Comparison of ENCODE assay signal across 11 cellular contexts in the genomic region with DNA sequence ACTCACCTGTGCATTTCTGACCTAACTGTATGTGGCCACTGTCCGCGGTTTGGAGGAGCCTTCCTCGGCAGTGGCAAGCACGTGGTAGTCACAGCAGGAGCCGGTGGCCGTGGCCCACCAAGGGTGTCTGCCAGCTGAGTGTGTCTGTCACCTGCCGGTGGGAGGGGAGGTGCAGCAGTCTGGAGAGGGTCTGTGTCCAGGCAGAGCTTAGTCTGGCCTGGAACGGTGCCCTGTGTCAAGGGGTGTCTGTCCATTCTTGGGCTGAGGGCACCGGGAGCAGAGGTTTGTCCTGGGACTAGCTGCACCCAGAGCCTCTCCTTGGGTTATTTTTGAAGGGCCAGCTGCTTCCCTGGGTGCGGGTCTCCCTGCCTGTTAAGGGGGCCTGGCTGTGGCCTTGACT. TPM values are rescaled to one million over a fixed set of nuclear protein-coding genes. Genes with fewer than 3 reads are reported as not detected.
DNase-seq lines count a peak whose midpoint lies in the region; ATAC-seq, FAIRE-seq and TF ChIP-seq lines count a peak whose summit lies in the region.
"Had no signal": no experiment of that assay in that cellular context is flagged by ENCODE, and none has a peak within 500 bp of the region (broad histone marks: within the 10 kb centered on the region; RNA-seq: fewer than 3 reads in every experiment).

No MANE protein-coding gene starts in this region.

- no peaks in the 10 kb centered on the region for H3K9me3 ChIP-seq in gastrocnemius medialis

- H3K4me3 ChIP-seq in gastrocnemius medialis, result peak overlapping the region in 3 of 4 donors; percentile 35 to 82 (median 74)

- H3K27ac Mint-ChIP-seq in activated CD8-positive, alpha-beta T cell treated with anti-CD3 and anti-CD28 coated beads for 36 hours, result peak overlapping the region; percentile 99

- peak overlapping the region; percentile 84 for H3K4me3 Mint-ChIP-seq in activated CD8-positive, alpha-beta T cell treated with anti-CD3 and anti-CD28 coated beads for 36 hours

- in situ Hi-C loops in gastrocnemius medialis (cut with MboI; ENCODE audit: low sequenced_read_pairs in 4 of 4), result loop anchor here in 3 of 4 donors (5.0 to 25.0 kb wide), 3 partner anchors 41 to 816 kb away; partner anchors contain the start of gene PMEPA1 (in 1 of the 3)

- CTCF ChIA-PET in activated CD8-positive, alpha-beta T cell treated with anti-CD3 and anti-CD28 coated beads for 36 hours (lab: Charles Lee), result interaction anchor here (0.9 kb wide), 1 partner anchor 19 kb away, joined by 3 read pairs; no protein-coding TSS in a partner anchor

- ATAC-seq in activated CD8-positive, alpha-beta T cell treated with anti-CD3 and anti-CD28 coated beads for 36 hours, result no peak
- no peak for ATAC-seq in Right ventricle myocardium superior (ENCODE audit: poor library complexity)
- no peak for ATAC-seq in gastrocnemius medialis
- no peak for ATAC-seq in GM19455 (IDR thresholded peaks at IDR 0.05; ENCODE audit: unreplicated experiment)
- no peak for ATAC-seq in GM21576 (IDR thresholded peaks at IDR 0.05; ENCODE audit: unreplicated experiment)
- ATAC-seq: esophagus mucosa had no signal

- peak; percentile 68 for FAIRE-seq in HTR-8/SVneo (lab: Jason Lieb, UNC)

- peaks cover 72% of the 10 kb centered on the region for H3K4me1 Mint-ChIP-seq in activated CD8-positive, alpha-beta T cell treated with anti-CD3 and anti-CD28 coated beads for 36 hours (ENCODE audit: low read depth)

- peaks cover 86 to 88% of the 10 kb centered on the region in 2 donors for H3K4me1 ChIP-seq in gastrocnemius medialis

- H3K27me3 ChIP-seq in gastrocnemius medialis, result no peaks in the 10 kb centered on the region

- POLR2A ChIA-PET in activated CD8-positive, alpha-beta T cell treated with anti-CD3 and anti-CD28 coated beads for 36 hours (lab: Charles Lee), result no interaction called here

- DNase-seq in HTR-8/SVneo (ENCODE audit: insufficient read length, low spot score) (no peak), Right ventricle myocardium superior (peak; percentile 44), gastrocnemius medialis (peak in 1 of 2 donors; percentile 34), cerebellum (ENCODE audit: low spot score) (no peak), A172 (ENCODE audit: low spot score) (no peak)
- no peak for DNase-seq in activated CD8-positive, alpha-beta T cell treated with anti-CD3 and anti-CD28 coated beads for 36 hours
- DNase-seq: DMS153, NCI-H1930 had no signal

- TF ChIP-seq POLR2A in gastrocnemius medialis (IDR thresholded peaks at IDR 0.05), result no peak

- no peak for TF ChIP-seq CTCF in activated CD8-positive, alpha-beta T cell treated with anti-CD3 and anti-CD28 coated beads for 36 hours (IDR thresholded peaks at IDR 0.05)
- no peak for TF ChIP-seq CTCF in gastrocnemius medialis (IDR thresholded peaks at IDR 0.05 in 4 of 5, conservative IDR thresholded peaks at IDR 0.05 in 1 of 5)

- H3K9me3 Mint-ChIP-seq in activated CD8-positive, alpha-beta T cell treated with anti-CD3 and anti-CD28 coated beads for 36 hours, result no peaks in the 10 kb centered on the region

- peaks cover 88% of the 10 kb centered on the region for H3K36me3 Mint-ChIP-seq in activated CD8-positive, alpha-beta T cell treated with anti-CD3 and anti-CD28 coated beads for 36 hours (ENCODE audit: low read depth)

- H3K27ac ChIP-seq in gastrocnemius medialis, result peak overlapping the region; percentile 96 to 99 (median 98)

- no peaks in the 10 kb centered on the region for H3K27me3 Mint-ChIP-seq in activated CD8-positive, alpha-beta T cell treated with anti-CD3 and anti-CD28 coated beads for 36 hours

- H3K36me3 ChIP-seq in gastrocnemius medialis, result peaks cover 0 to 11% of the 10 kb centered on the region in 2 donors

- intact Hi-C loops in activated CD8-positive, alpha-beta T cell treated with anti-CD3 and anti-CD28 coated beads for 36 hours (cut with micrococcal nuclease), result loop anchor here (5.0 kb wide), 1 partner anchor 36 kb away; no protein-coding TSS in a partner anchor
- intact Hi-C loops in Right ventricle myocardium superior (cut with DNase I) (loop anchor here (5.0 kb wide), 1 partner anchor 61 kb away; no protein-coding TSS in a partner anchor), gastrocnemius medialis (cut with DNase I; ENCODE audit: low total_unique reads) (loop anchor here (1.0 to 10.0 kb wide), 2 partner anchors 314 to 1499 kb away; partner anchors contain the start of gene PMEPA1)

RNA-seq across cellular contexts. Expression of gene RBM38, which starts 5.0 kb away (rescaled TPM):
- 100 to 1,000 TPM; 114 to 116 TPM for total RNA-seq in activated CD8-positive, alpha-beta T cell treated with anti-CD3 and anti-CD28 coated beads for 36 hours
- 91.5 TPM for total RNA-seq in Right ventricle myocardium superior
- 100 to 1,000 TPM in 3 of 4 donors, 10 to 100 TPM in 1; 56.7 to 229 (median 177) TPM for total RNA-seq in gastrocnemius medialis
- 11.4 TPM for total RNA-seq in cerebellum
- total RNA-seq in A172 (2014; rRNA removed; shearing (Covaris generic)), result 41.4 and 53.5 TPM in 2 replicates

RNA-seq across cellular contexts. Expression of gene RAE1, which starts 45.2 kb away (rescaled TPM):
- 10 to 100 TPM; 41.1 to 42.9 TPM for total RNA-seq in activated CD8-positive, alpha-beta T cell treated with anti-CD3 and anti-CD28 coated beads for 36 hours
- 13.2 TPM for total RNA-seq in Right ventricle myocardium superior
- 10 to 100 TPM; 15.8 to 35.8 (median 20.6) TPM for total RNA-seq in gastrocnemius medialis
- total RNA-seq in cerebellum, result 26.9 TPM
- 42.8 and 56.5 TPM in 2 replicates for total RNA-seq in A172 (2014; rRNA removed; shearing (Covaris generic))
